In genomic region chr6:111846061-111846460, GRCh38 we compare ENCODE assay signal across 1 cellular context.
TF ChIP-seq lines count a peak whose summit lies in the region.

No MANE protein-coding gene starts in this region.

TF ChIP-seq in K562, 482 proteins besides CTCF, POLR2A, EP300 and RAD21 (continued from another document):
- TF ChIP-seq YY1 (IDR thresholded peaks at IDR 0.05; ENCODE audit: borderline replicate concordance in 1 of 3, control insufficient read depth in 1 of 3, extremely low read depth in 1 of 3, insufficient read depth in 3 of 3, insufficient read length in 1 of 3, insufficient replicate concordance in 2 of 3, low read depth in 1 of 3, low read length in 2 of 3) (no peak), CEBPG (CRISPR knock-in tag; IDR thresholded peaks at IDR 0.05) (no peak), CEBPG (tag; conservative IDR thresholded peaks at IDR 0.05 in 1 of 2, IDR thresholded peaks at IDR 0.05 in 1 of 2) (no peak), SIN3A (IDR thresholded peaks at IDR 0.05; ENCODE audit: borderline replicate concordance in 2 of 2, control insufficient read depth in 1 of 2, low read depth in 2 of 2, low read length in 2 of 2) (no peak), ZNF311 (CRISPR knock-in tag; IDR thresholded peaks at IDR 0.05) (no peak), SMAD1 (IDR thresholded peaks at IDR 0.05; ENCODE audit: low read depth, low read length, partially characterized antibody) (no peak), RBM15 (IDR thresholded peaks at IDR 0.05; ENCODE audit: insufficient read depth, low read length) (no peak), NCOA2 (IDR thresholded peaks at IDR 0.05; ENCODE audit: partially characterized antibody in 2 of 2) (no peak)
